ENCODE assay signal across 2 cellular contexts in the genomic region with DNA sequence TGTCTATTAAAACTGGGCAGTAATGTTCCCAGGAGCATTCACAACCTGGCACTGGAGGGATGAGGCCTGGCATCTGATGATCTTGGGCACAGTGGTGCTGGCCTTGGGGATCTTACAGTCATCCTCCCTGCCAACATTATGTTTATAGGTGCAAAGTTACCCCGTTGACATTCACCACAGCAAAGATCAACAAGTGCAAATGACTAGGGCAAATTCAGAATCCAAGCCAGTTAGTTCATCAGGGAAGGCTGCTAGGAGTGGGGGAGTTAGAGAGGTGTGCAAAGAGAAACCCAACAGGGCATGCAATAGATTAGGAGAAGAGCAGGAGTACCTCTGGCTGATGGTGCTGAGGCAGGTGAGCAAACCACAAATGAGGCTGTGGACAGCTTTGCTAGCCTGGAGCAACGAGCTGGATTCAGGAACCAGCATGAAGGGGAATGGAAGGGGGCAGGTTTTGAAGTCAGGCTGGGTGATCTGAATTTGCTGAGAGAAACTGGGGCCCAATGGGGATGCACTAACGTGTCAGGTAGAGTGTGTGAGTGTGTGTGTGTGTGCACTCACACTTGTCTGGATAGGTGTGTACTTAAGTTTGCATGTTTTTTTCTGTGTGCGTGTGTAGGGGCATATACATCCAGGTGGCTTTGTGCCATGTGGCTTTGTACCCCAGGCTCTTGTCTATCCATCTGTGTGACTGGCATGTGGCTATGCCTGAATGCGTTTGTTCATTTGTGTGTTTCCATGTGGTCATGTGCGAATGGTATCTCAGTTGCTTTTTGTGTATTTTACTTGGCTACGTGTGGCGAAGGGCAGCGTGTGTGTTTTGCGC.
TF ChIP-seq lines count a peak whose summit lies in the region.

No MANE protein-coding gene starts in this region.

TF ChIP-seq in IMR-90, 13 proteins besides CTCF, POLR2A, EP300 and RAD21:
- no peak for TF ChIP-seq MAZ (IDR thresholded peaks at IDR 0.05; ENCODE audit: borderline replicate concordance, low read depth, low read length)
- TF ChIP-seq MXI1 (IDR thresholded peaks at IDR 0.05; ENCODE audit: borderline replicate concordance, low read depth, low read length): no peak
- TF ChIP-seq RCOR1 (IDR thresholded peaks at IDR 0.05; ENCODE audit: insufficient replicate concordance, low read length): no peak
- no peak for TF ChIP-seq RFX5 (IDR thresholded peaks at IDR 0.05; ENCODE audit: low read depth, low read length)
- no peak for TF ChIP-seq BHLHE40 (IDR thresholded peaks at IDR 0.05; ENCODE audit: low read depth, low read length)
- no peak for TF ChIP-seq CEBPB (IDR thresholded peaks at IDR 0.05; ENCODE audit: low read depth, low read length)
- no peak for TF ChIP-seq FOS (IDR thresholded peaks at IDR 0.05; ENCODE audit: low read depth, low read length)
- TF ChIP-seq, protein P1, sequence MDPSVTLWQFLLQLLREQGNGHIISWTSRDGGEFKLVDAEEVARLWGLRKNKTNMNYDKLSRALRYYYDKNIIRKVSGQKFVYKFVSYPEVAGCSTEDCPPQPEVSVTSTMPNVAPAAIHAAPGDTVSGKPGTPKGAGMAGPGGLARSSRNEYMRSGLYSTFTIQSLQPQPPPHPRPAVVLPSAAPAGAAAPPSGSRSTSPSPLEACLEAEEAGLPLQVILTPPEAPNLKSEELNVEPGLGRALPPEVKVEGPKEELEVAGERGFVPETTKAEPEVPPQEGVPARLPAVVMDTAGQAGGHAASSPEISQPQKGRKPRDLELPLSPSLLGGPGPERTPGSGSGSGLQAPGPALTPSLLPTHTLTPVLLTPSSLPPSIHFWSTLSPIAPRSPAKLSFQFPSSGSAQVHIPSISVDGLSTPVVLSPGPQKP (IDR thresholded peaks at IDR 0.05; ENCODE audit: borderline replicate concordance, low read depth, low read length): no peak
- no peak for TF ChIP-seq SMC3 (IDR thresholded peaks at IDR 0.05; ENCODE audit: low read depth, low read length)
- TF ChIP-seq NFE2L2 (IDR thresholded peaks at IDR 0.05; ENCODE audit: low read depth, low read length): no peak
- no peak for TF ChIP-seq CHD1 (IDR thresholded peaks at IDR 0.05; ENCODE audit: low read depth, low read length)
- TF ChIP-seq, protein P2, sequence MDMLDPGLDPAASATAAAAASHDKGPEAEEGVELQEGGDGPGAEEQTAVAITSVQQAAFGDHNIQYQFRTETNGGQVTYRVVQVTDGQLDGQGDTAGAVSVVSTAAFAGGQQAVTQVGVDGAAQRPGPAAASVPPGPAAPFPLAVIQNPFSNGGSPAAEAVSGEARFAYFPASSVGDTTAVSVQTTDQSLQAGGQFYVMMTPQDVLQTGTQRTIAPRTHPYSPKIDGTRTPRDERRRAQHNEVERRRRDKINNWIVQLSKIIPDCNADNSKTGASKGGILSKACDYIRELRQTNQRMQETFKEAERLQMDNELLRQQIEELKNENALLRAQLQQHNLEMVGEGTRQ (IDR thresholded peaks at IDR 0.05; ENCODE audit: low read depth, low read length): no peak
- no peak for TF ChIP-seq MAFK (IDR thresholded peaks at IDR 0.05; ENCODE audit: low read depth, low read length)

TF ChIP-seq in GM12878, 131 proteins besides CTCF, POLR2A, EP300 and RAD21:
- TF ChIP-seq SRF (IDR thresholded peaks at IDR 0.05; ENCODE audit: low read depth in 2 of 2, low read length in 2 of 2) (no peak), SREBF1 (IDR thresholded peaks at IDR 0.05; ENCODE audit: low read length) (no peak), ZSCAN29 (IDR thresholded peaks at IDR 0.05) (no peak), ZZZ3 (IDR thresholded peaks at IDR 0.05; ENCODE audit: control insufficient read depth, insufficient read length, low read depth) (no peak), MYC (IDR thresholded peaks at IDR 0.05; ENCODE audit: insufficient read depth, insufficient read length, insufficient replicate concordance, low read length, severe bottlenecking) (no peak), CBFB (IDR thresholded peaks at IDR 0.05; ENCODE audit: low read depth) (no peak), E4F1 (IDR thresholded peaks at IDR 0.05; ENCODE audit: borderline replicate concordance, partially characterized antibody) (no peak), CHD1 (IDR thresholded peaks at IDR 0.05; ENCODE audit: low read depth, low read length) (no peak), RCOR1 (conservative IDR thresholded peaks at IDR 0.05; ENCODE audit: low read depth, low read length) (no peak), PML (IDR thresholded peaks at IDR 0.05; ENCODE audit: low read length) (no peak), IKZF1 (conservative IDR thresholded peaks at IDR 0.05) (no peak; the same call in 1 of the 2 replicates), SMC3 (IDR thresholded peaks at IDR 0.05; ENCODE audit: borderline replicate concordance, low read length) (no peak), NBN (IDR thresholded peaks at IDR 0.05) (no peak; the same call in 1 of the 2 replicates), KDM1A (IDR thresholded peaks at IDR 0.05; ENCODE audit: borderline replicate concordance) (no peak), TCF12 (IDR thresholded peaks at IDR 0.05; ENCODE audit: low read depth, low read length) (no peak), PRDM15 (CRISPR knock-in tag; IDR thresholded peaks at IDR 0.05) (0 out of 2 replicates have a peak, but pooled peaks have one; percentile 48), POU2F2 (IDR thresholded peaks at IDR 0.05; ENCODE audit: borderline replicate concordance, low read depth, low read length) (no peak)
- TF ChIP-seq, protein P3, sequence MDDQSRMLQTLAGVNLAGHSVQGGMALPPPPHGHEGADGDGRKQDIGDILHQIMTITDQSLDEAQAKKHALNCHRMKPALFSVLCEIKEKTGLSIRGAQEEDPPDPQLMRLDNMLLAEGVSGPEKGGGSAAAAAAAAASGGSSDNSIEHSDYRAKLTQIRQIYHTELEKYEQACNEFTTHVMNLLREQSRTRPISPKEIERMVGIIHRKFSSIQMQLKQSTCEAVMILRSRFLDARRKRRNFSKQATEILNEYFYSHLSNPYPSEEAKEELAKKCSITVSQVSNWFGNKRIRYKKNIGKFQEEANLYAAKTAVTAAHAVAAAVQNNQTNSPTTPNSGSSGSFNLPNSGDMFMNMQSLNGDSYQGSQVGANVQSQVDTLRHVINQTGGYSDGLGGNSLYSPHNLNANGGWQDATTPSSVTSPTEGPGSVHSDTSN (IDR thresholded peaks at IDR 0.05; ENCODE audit: insufficient replicate concordance, low read depth, low read length): peak; percentile 52
- TF ChIP-seq, protein P1 (IDR thresholded peaks at IDR 0.05; ENCODE audit: low read depth, low read length): no peak
- TF ChIP-seq, protein P4, sequence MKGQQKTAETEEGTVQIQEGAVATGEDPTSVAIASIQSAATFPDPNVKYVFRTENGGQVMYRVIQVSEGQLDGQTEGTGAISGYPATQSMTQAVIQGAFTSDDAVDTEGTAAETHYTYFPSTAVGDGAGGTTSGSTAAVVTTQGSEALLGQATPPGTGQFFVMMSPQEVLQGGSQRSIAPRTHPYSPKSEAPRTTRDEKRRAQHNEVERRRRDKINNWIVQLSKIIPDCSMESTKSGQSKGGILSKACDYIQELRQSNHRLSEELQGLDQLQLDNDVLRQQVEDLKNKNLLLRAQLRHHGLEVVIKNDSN (IDR thresholded peaks at IDR 0.05; ENCODE audit: borderline replicate concordance, extremely low read length, insufficient read depth, low read depth, low read length): no peak
- TF ChIP-seq, protein P5, sequence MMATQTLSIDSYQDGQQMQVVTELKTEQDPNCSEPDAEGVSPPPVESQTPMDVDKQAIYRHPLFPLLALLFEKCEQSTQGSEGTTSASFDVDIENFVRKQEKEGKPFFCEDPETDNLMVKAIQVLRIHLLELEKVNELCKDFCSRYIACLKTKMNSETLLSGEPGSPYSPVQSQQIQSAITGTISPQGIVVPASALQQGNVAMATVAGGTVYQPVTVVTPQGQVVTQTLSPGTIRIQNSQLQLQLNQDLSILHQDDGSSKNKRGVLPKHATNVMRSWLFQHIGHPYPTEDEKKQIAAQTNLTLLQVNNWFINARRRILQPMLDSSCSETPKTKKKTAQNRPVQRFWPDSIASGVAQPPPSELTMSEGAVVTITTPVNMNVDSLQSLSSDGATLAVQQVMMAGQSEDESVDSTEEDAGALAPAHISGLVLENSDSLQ (IDR thresholded peaks at IDR 0.05): peak; percentile 78
